ENCODE assay signal across 8 cellular contexts in the genomic region with DNA sequence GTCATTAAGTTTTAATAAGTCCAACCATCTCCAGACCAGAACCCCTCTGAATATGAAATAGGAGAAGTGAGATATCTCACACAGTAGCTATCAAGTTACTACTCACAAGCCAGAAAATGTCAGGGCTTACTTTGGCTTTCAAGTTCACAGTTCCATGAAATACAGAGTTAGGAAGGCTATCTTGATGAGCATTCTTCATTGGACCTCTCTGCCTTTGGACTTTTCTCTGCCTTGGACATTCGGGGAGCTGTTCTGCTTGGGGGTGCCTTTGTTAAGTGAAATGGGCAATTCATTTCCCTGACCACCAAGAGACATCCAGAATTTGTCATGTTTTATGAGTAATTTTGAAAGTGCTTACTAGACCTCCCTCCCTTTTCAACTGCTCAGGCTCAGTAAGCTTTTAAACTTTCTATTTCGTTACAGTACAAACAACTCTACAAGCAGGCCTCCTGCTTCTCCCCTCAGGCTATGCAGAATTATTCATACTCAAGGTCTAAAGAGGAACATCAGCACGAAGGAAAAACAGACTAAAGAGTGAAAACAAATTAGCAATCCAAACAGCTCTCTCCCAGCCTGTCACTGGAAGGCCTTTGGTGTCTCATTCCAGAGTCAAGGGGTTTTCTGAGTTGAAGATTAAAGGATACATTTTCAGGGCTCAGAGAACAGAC.
DNase-seq lines count a peak whose midpoint lies in the region; ATAC-seq and TF ChIP-seq lines count a peak whose summit lies in the region.

No MANE protein-coding gene starts in this region.

- peaks cover 70% of the 10 kb centered on the region for H3K4me1 Mint-ChIP-seq in chondrocyte (ENCODE audit: low read depth)
- peaks cover 18% of the 10 kb centered on the region for H3K4me1 Mint-ChIP-seq in stimulated activated memory B cell treated with anti-CD40 and anti-IgM and Interleukin-4, amounts not matched to agents 10 μg/mL and 1 μg/mL and 100 μg/mL, for 72 hours

- no peak overlapping the region for H3K4me3 Mint-ChIP-seq in chondrocyte (ENCODE audit: unreplicated experiment)
- H3K4me3 Mint-ChIP-seq in stimulated activated memory B cell treated with anti-CD40 and anti-IgM and Interleukin-4, amounts not matched to agents 10 μg/mL and 1 μg/mL and 100 μg/mL, for 72 hours: no peak overlapping the region

- peak; percentile 86 for ATAC-seq in GM19468 (IDR thresholded peaks at IDR 0.05; ENCODE audit: extremely low read depth, unreplicated experiment)
- peak; percentile 79 for ATAC-seq in HG03439 (IDR thresholded peaks at IDR 0.05; ENCODE audit: unreplicated experiment)
- peak; percentile 90 for ATAC-seq in stimulated activated memory B cell treated with anti-CD40 and anti-IgM and Interleukin-4, amounts not matched to agents 10 μg/mL and 1 μg/mL and 100 μg/mL, for 72 hours

- peak; percentile 3 for TF ChIP-seq CTCF in chondrocyte (IDR thresholded peaks at IDR 0.05)
- no peak for TF ChIP-seq CTCF in RWPE1 (conservative IDR thresholded peaks at IDR 0.05; ENCODE audit: low read depth)

- POLR2A ChIA-PET in RWPE1 (lab: Yijun Ruan, JAX; ENCODE audit: low non-redundant PET): no interaction called here

- H3K9me3 Mint-ChIP-seq in chondrocyte (ENCODE audit: low read depth): peaks cover 8% of the 10 kb centered on the region
- no peaks in the 10 kb centered on the region for H3K9me3 Mint-ChIP-seq in stimulated activated memory B cell treated with anti-CD40 and anti-IgM and Interleukin-4, amounts not matched to agents 10 μg/mL and 1 μg/mL and 100 μg/mL, for 72 hours

- H3K27ac Mint-ChIP-seq in chondrocyte (ENCODE audit: unreplicated experiment): peak overlapping the region; percentile 95
- H3K27ac Mint-ChIP-seq in stimulated activated memory B cell treated with anti-CD40 and anti-IgM and Interleukin-4, amounts not matched to agents 10 μg/mL and 1 μg/mL and 100 μg/mL, for 72 hours: peak overlapping the region; percentile 18

- CTCF ChIA-PET in RWPE1 (lab: Yijun Ruan, JAX): interaction anchor here (0.7 kb wide), 1 partner anchor 124 kb away, joined by 3 read pairs; no protein-coding TSS in a partner anchor

- DNase-seq in Daoy (ENCODE audit: low read depth) (peak; percentile 82), chondrocyte (ENCODE audit: low spot score) (no peak), NCI-H2171 (lab: John Stamatoyannopoulos, UW) (no peak), RWPE1 (ENCODE audit: low spot score) (no peak)
- DNase-seq in stimulated activated CD4-positive, alpha-beta T cell treated with anti-CD3 and anti-CD28 coated beads, Interleukin-15, amount 100 ng/mL, for 24 hours: no peak

- H3K36me3 Mint-ChIP-seq in chondrocyte (ENCODE audit: low read depth): peaks cover 2% of the 10 kb centered on the region
- H3K36me3 Mint-ChIP-seq in stimulated activated memory B cell treated with anti-CD40 and anti-IgM and Interleukin-4, amounts not matched to agents 10 μg/mL and 1 μg/mL and 100 μg/mL, for 72 hours: no peaks in the 10 kb centered on the region

- H3K27ac ChIP-seq in RWPE1: no peak overlapping the region

- H3K27me3 Mint-ChIP-seq in chondrocyte (ENCODE audit: low read depth): no peaks in the 10 kb centered on the region
- peaks cover 30% of the 10 kb centered on the region for H3K27me3 Mint-ChIP-seq in stimulated activated memory B cell treated with anti-CD40 and anti-IgM and Interleukin-4, amounts not matched to agents 10 μg/mL and 1 μg/mL and 100 μg/mL, for 72 hours
